Comparison of ENCODE assay signal across 1 cellular context in genomic region chr3:40337136-40338108, GRCh38.
TF ChIP-seq lines count a peak whose summit lies in the region.

No MANE protein-coding gene starts in this region.

TF ChIP-seq in GM12878, 131 proteins besides CTCF, POLR2A, EP300 and RAD21 (continued from another document):
- no peak for TF ChIP-seq SREBF2 (IDR thresholded peaks at IDR 0.05; ENCODE audit: low read length)
- TF ChIP-seq FOS (IDR thresholded peaks at IDR 0.05; ENCODE audit: borderline replicate concordance, extremely low read depth, insufficient read length) = no peak
- TF ChIP-seq KAT2A (conservative IDR thresholded peaks at IDR 0.05; ENCODE audit: control insufficient read depth, low read depth, low read length) = no peak
- TF ChIP-seq, protein P1, sequence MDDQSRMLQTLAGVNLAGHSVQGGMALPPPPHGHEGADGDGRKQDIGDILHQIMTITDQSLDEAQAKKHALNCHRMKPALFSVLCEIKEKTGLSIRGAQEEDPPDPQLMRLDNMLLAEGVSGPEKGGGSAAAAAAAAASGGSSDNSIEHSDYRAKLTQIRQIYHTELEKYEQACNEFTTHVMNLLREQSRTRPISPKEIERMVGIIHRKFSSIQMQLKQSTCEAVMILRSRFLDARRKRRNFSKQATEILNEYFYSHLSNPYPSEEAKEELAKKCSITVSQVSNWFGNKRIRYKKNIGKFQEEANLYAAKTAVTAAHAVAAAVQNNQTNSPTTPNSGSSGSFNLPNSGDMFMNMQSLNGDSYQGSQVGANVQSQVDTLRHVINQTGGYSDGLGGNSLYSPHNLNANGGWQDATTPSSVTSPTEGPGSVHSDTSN (IDR thresholded peaks at IDR 0.05; ENCODE audit: insufficient replicate concordance, low read depth, low read length) = no peak
- TF ChIP-seq HCFC1 (IDR thresholded peaks at IDR 0.05; ENCODE audit: low read length) = no peak
- TF ChIP-seq NFXL1 (IDR thresholded peaks at IDR 0.05; ENCODE audit: borderline replicate concordance) = no peak
- 0 out of 2 replicates have a peak, but pooled peaks have one; percentile 20 for TF ChIP-seq GABPA (IDR thresholded peaks at IDR 0.05; ENCODE audit: low read depth)
- TF ChIP-seq, protein P2, sequence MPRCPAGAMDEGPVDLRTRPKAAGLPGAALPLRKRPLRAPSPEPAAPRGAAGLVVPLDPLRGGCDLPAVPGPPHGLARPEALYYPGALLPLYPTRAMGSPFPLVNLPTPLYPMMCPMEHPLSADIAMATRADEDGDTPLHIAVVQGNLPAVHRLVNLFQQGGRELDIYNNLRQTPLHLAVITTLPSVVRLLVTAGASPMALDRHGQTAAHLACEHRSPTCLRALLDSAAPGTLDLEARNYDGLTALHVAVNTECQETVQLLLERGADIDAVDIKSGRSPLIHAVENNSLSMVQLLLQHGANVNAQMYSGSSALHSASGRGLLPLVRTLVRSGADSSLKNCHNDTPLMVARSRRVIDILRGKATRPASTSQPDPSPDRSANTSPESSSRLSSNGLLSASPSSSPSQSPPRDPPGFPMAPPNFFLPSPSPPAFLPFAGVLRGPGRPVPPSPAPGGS (IDR thresholded peaks at IDR 0.05; ENCODE audit: borderline replicate concordance, insufficient read depth, low read depth, low read length, poor library complexity, severe bottlenecking) = peak; percentile 66
- peak; percentile 68; the same call in 1 of the 2 replicates for TF ChIP-seq MEF2A (IDR thresholded peaks at IDR 0.05; ENCODE audit: insufficient read depth, low read depth, low read length)
- TF ChIP-seq CEBPB (IDR thresholded peaks at IDR 0.05; ENCODE audit: borderline replicate concordance in 1 of 2, low read depth in 2 of 2, low read length in 2 of 2) = peak in 1 of 2 experiments; percentile 28; a peak in 1 of 4 replicates
- peak; percentile 67; the same call in 1 of the 2 replicates for TF ChIP-seq BCL11A (IDR thresholded peaks at IDR 0.05; ENCODE audit: low read depth, low read length)
- TF ChIP-seq SREBF1 (IDR thresholded peaks at IDR 0.05; ENCODE audit: low read length) = no peak
- peak; percentile 73 for TF ChIP-seq NFIC (IDR thresholded peaks at IDR 0.05; ENCODE audit: low read depth, low read length)
- TF ChIP-seq ATF2 (IDR thresholded peaks at IDR 0.05; ENCODE audit: low read length) = peak; percentile 74; the same call in 1 of the 2 replicates
- peak; percentile 95 for TF ChIP-seq JUNB (IDR thresholded peaks at IDR 0.05)
- TF ChIP-seq PKNOX1 (IDR thresholded peaks at IDR 0.05) = no peak
- no peak for TF ChIP-seq SIN3A (IDR thresholded peaks at IDR 0.05; ENCODE audit: low read depth, low read length)
- TF ChIP-seq FOXM1 (IDR thresholded peaks at IDR 0.05; ENCODE audit: low read depth, low read length) = 0 out of 2 replicates have a peak, but pooled peaks have one; percentile 33
- TF ChIP-seq IRF4 (IDR thresholded peaks at IDR 0.05; ENCODE audit: low read depth, low read length) = peak; percentile 73; the same call in 1 of the 2 replicates
- TF ChIP-seq RUNX3 (IDR thresholded peaks at IDR 0.05; ENCODE audit: low read length) = peak; percentile 51; the same call in 1 of the 2 replicates
- TF ChIP-seq ZBTB11 (CRISPR knock-in tag; IDR thresholded peaks at IDR 0.05) = no peak
- TF ChIP-seq EED (IDR thresholded peaks at IDR 0.05; ENCODE audit: low read depth) = peak; percentile 39; the same call in 1 of the 2 replicates
- TF ChIP-seq ASH2L (IDR thresholded peaks at IDR 0.05; ENCODE audit: borderline replicate concordance, low read depth) = no peak
- TF ChIP-seq, protein P3, sequence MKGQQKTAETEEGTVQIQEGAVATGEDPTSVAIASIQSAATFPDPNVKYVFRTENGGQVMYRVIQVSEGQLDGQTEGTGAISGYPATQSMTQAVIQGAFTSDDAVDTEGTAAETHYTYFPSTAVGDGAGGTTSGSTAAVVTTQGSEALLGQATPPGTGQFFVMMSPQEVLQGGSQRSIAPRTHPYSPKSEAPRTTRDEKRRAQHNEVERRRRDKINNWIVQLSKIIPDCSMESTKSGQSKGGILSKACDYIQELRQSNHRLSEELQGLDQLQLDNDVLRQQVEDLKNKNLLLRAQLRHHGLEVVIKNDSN (IDR thresholded peaks at IDR 0.05; ENCODE audit: borderline replicate concordance, extremely low read length, insufficient read depth, low read depth, low read length) = no peak
- peak; percentile 54 for TF ChIP-seq CREM (IDR thresholded peaks at IDR 0.05; ENCODE audit: low read depth)
